ENCODE assay signal across 12 cellular contexts in genomic region chr4:182604161-182604591, GRCh38.
DNase-seq lines count a peak whose midpoint lies in the region; ATAC-seq and TF ChIP-seq lines count a peak whose summit lies in the region.
"Had no signal": no experiment of that assay in that cellular context is flagged by ENCODE, and none has a peak within 500 bp of the region (broad histone marks: within the 10 kb centered on the region; RNA-seq: fewer than 3 reads in every experiment).

No MANE protein-coding gene starts in this region.

- TF ChIP-seq POLR2A in erythroblast (IDR thresholded peaks at IDR 0.05; ENCODE audit: low read length), result no peak

- no peak overlapping the region for H2BK15ac ChIP-seq in mesenchymal stem cell (ENCODE audit: low read depth, poor library complexity, severe bottlenecking)

- no peak overlapping the region for H3K4ac ChIP-seq in mesenchymal stem cell (ENCODE audit: low read depth in 1 of 2, low read length in 2 of 2)

- H3K23ac ChIP-seq in mesenchymal stem cell (ENCODE audit: low read length in 2 of 2), result no peak overlapping the region

- H3K4me2 ChIP-seq in mesenchymal stem cell (ENCODE audit: low read length, poor library complexity, severe bottlenecking), result no peak overlapping the region

- H3K4me3 ChIP-seq in adipocyte (ENCODE audit: low read length) (no peak overlapping the region), mesenchymal stem cell (ENCODE audit: insufficient read depth in 1 of 2, low read depth in 1 of 2, low read length in 2 of 2) (no peak overlapping the region)
- H3K4me3 ChIP-seq: suprapubic skin had no signal

- DNase-seq in DMS79 (lab: John Stamatoyannopoulos, UW) (peak; percentile 29), NCI-H146 treated with DMSO at 0.1 percent for 48 hours (lab: John Stamatoyannopoulos, UW; ENCODE audit: unreplicated experiment) (peak; percentile 92), adipocyte (ENCODE audit: low read depth) (peak; percentile 19), mesenchymal stem cell (peak; percentile 37), T-helper 9 cell (no peak), erythroblast (lab: John Stamatoyannopoulos, UW) (no peak)
- no peak for DNase-seq in activated effector memory CD4-positive, alpha-beta T cell treated with anti-CD3 and anti-CD28 coated beads, Interleukin-2, amount 50 U/mL, for 16 hours
- DNase-seq: activated CD4-positive, alpha-beta T cell treated with anti-CD3 and anti-CD28 coated beads, Interleukin-2, amount 50 U/mL, for 4 hours; activated gamma-delta T cell treated with Interleukin-2 at 50 U/mL for 16 hours; right cardiac atrium had no signal

- no peak overlapping the region for H2BK12ac ChIP-seq in mesenchymal stem cell (ENCODE audit: low read length in 2 of 2)

- H4K8ac ChIP-seq in mesenchymal stem cell (ENCODE audit: low read length), result no peak overlapping the region

- H2BK120ac ChIP-seq in mesenchymal stem cell (ENCODE audit: low read depth, low read length), result no peak overlapping the region

- H3K36me3 ChIP-seq in adipocyte (ENCODE audit: control insufficient read depth, insufficient read depth, low read length, severe bottlenecking) (peaks cover 6% of the 10 kb centered on the region), mesenchymal stem cell (ENCODE audit: control insufficient read depth in 1 of 2, insufficient read depth in 2 of 2, low read depth in 1 of 2, low read length in 2 of 2) (peaks cover 11 to 14% of the 10 kb centered on the region in 2 experiments)
- H3K36me3 ChIP-seq: suprapubic skin had no signal

- H3K27ac ChIP-seq in mesenchymal stem cell (ENCODE audit: low read length, poor library complexity, severe bottlenecking), result peak overlapping the region; percentile 35
- H3K27ac ChIP-seq: suprapubic skin had no signal

- H3K14ac ChIP-seq in mesenchymal stem cell (ENCODE audit: low read length in 2 of 2), result no peak overlapping the region

- H3K9ac ChIP-seq in adipocyte (ENCODE audit: low read length) (no peak overlapping the region), mesenchymal stem cell (ENCODE audit: low read length) (no peak overlapping the region)

- H3K4me1 ChIP-seq in adipocyte (ENCODE audit: control insufficient read depth, insufficient read depth, low read length), result peaks cover 6% of the 10 kb centered on the region
- H3K4me1 ChIP-seq in mesenchymal stem cell (ENCODE audit: control insufficient read depth, insufficient read depth, low read depth, low read length), result peaks cover 1% of the 10 kb centered on the region
- H3K4me1 ChIP-seq: suprapubic skin had no signal

- ATAC-seq in GM18909 (IDR thresholded peaks at IDR 0.05; ENCODE audit: poor library complexity, unreplicated experiment), result no peak
- ATAC-seq: right cardiac atrium had no signal

- no peak overlapping the region for H2AK5ac ChIP-seq in mesenchymal stem cell (ENCODE audit: low read length, severe bottlenecking)

- H2AFZ ChIP-seq in mesenchymal stem cell (ENCODE audit: low read depth, low read length), result no peak overlapping the region

- WGBS in mesenchymal stem cell, result 0% methylated on average over 2 of the region's 2 CpGs

- no peak overlapping the region for H2BK5ac ChIP-seq in mesenchymal stem cell (ENCODE audit: low read depth, low read length, poor library complexity, severe bottlenecking)

- H3K79me1 ChIP-seq in mesenchymal stem cell (replicated peaks; ENCODE audit: low read length, poor library complexity, severe bottlenecking), result peaks cover 14% of the 10 kb centered on the region

- no peaks in the 10 kb centered on the region for H3K9me3 ChIP-seq in adipocyte (ENCODE audit: control insufficient read depth, low read length)
- no peaks in the 10 kb centered on the region for H3K9me3 ChIP-seq in mesenchymal stem cell (ENCODE audit: control insufficient read depth, low read length)
- H3K9me3 ChIP-seq: suprapubic skin had no signal

- H3K18ac ChIP-seq in mesenchymal stem cell (ENCODE audit: low read depth in 1 of 2, low read length in 2 of 2), result no peak overlapping the region

- H3K27me3 ChIP-seq in adipocyte (replicated peaks; ENCODE audit: control insufficient read depth, insufficient read depth, low read length), result no peaks in the 10 kb centered on the region
- no peaks in the 10 kb centered on the region for H3K27me3 ChIP-seq in mesenchymal stem cell (ENCODE audit: control insufficient read depth in 1 of 2, insufficient read depth in 1 of 2, low read length in 2 of 2)
- H3K27me3 ChIP-seq: suprapubic skin had no signal

- H4K91ac ChIP-seq in mesenchymal stem cell (ENCODE audit: low read length), result no peak overlapping the region

Comparison
In these comparisons a context has a peak if more than half of its experiments do, and no peak if none do; other contexts are left out.
1. DNase-seq: peak in DMS79 (single experiment), NCI-H146 treated with DMSO at 0.1 percent for 48 hours (single experiment), adipocyte (single experiment) and mesenchymal stem cell (single experiment); none in T-helper 9 cell (single experiment), erythroblast (0 of 2) and activated effector memory CD4-positive, alpha-beta T cell treated with anti-CD3 and anti-CD28 coated beads, Interleukin-2, amount 50 U/mL, for 16 hours (single experiment).